9 cellular contexts compared by ENCODE assay signal in the genomic region with DNA sequence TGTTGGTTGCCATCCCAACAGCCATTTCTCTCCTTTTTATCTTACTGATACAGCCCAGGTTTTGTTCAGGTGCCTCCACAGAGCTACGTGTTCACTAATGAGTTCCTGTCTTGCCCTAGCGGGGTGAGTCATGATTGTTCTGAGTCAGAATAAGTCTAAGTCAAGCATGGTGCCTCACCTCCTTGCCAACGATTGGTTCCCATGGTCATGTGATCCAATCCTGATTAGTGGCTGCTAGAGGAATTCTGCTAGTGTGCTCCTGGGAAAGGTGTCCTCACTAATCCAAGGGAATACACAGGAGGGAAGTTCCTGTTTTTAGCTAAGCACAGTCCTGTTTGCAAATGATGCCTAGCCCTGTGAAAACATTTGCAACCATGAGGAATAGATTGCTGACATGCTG.
A peak's percentile ranks its signal among the peaks of the same experiment; 100 is the strongest.
DNase-seq lines count a peak whose midpoint lies in the region; ATAC-seq lines count a peak whose summit lies in the region.
"Had no signal": no experiment of that assay in that cellular context is flagged by ENCODE, and none has a peak within 500 bp of the region (broad histone marks: within the 10 kb centered on the region; RNA-seq: fewer than 3 reads in every experiment).

No MANE protein-coding gene starts in this region.

- H2AFZ ChIP-seq in neuronal stem cell (ENCODE audit: low read length), result peak overlapping the region; percentile 12

- H3K27me3 Mint-ChIP-seq in activated CD4-positive, alpha-beta T cell treated with anti-CD3 and anti-CD28 coated beads, Interleukin-2, amount 10 ng/mL, durations not matched to agents 7 days and 5 days, result peaks cover 4% of the 10 kb centered on the region
- H3K27me3 Mint-ChIP-seq in naive thymus-derived CD4-positive, alpha-beta T cell, result peaks cover 2 to 27% (median 12%) of the 10 kb centered on the region in 5 donors

- no peak overlapping the region for H3K4me2 ChIP-seq in neuronal stem cell (ENCODE audit: insufficient read depth, low read length, poor library complexity, severe bottlenecking)

- peak; percentile 58 for ATAC-seq in HG02798 (IDR thresholded peaks at IDR 0.05; ENCODE audit: poor library complexity, unreplicated experiment)
- no peak for ATAC-seq in naive thymus-derived CD4-positive, alpha-beta T cell

- H2BK12ac ChIP-seq in neuronal stem cell (ENCODE audit: low read length), result no peak overlapping the region

- no peaks in the 10 kb centered on the region; the same call in 1 of the 2 replicates for H3K9me3 ChIP-seq in SJCRH30 (replicated peaks)
- no peaks in the 10 kb centered on the region for H3K9me3 ChIP-seq in neuronal stem cell (replicated peaks in 1 of 2; ENCODE audit: control insufficient read depth in 2 of 2, insufficient read depth in 1 of 2, low read depth in 1 of 2, low read length in 2 of 2)
- no peaks in the 10 kb centered on the region for H3K9me3 ChIP-seq in naive thymus-derived CD4-positive, alpha-beta T cell (ENCODE audit: control insufficient read depth in 2 of 3, low read length in 3 of 3)

- no peak overlapping the region for H3K14ac ChIP-seq in neuronal stem cell (ENCODE audit: low read length)

- H3K4ac ChIP-seq in neuronal stem cell (ENCODE audit: low read length), result no peak overlapping the region

- H2AK5ac ChIP-seq in neuronal stem cell (ENCODE audit: low read depth, low read length), result no peak overlapping the region

- no peaks in the 10 kb centered on the region for H3K36me3 Mint-ChIP-seq in activated CD4-positive, alpha-beta T cell treated with anti-CD3 and anti-CD28 coated beads, Interleukin-2, amount 10 ng/mL, durations not matched to agents 7 days and 5 days (ENCODE audit: low read depth)
- H3K36me3 Mint-ChIP-seq in naive thymus-derived CD4-positive, alpha-beta T cell, result no peaks in the 10 kb centered on the region

- POLR2A ChIA-PET in activated CD4-positive, alpha-beta T cell treated with anti-CD3 and anti-CD28 coated beads, Interleukin-2, amount 10 ng/mL, durations not matched to agents 7 days and 5 days (lab: Charles Lee), result no interaction called here
- POLR2A ChIA-PET in naive thymus-derived CD4-positive, alpha-beta T cell (lab: Charles Lee), result no interaction called here

- no peak overlapping the region for H3K9ac ChIP-seq in neuronal stem cell (ENCODE audit: low read depth, low read length, poor library complexity)

- WGBS in neuronal stem cell (ENCODE audit: extremely low coverage in 2 of 2, insufficient read length in 2 of 2, insufficient replicate concordance in 1 of 2), 2 donors, result no CpG with 5 or more reads among the region's 3 CpGs

- H3K36me3 ChIP-seq in SJCRH30, result no peaks in the 10 kb centered on the region
- H3K36me3 ChIP-seq in neuronal stem cell (replicated peaks in 1 of 2; ENCODE audit: control insufficient read depth in 2 of 2, insufficient read depth in 2 of 2, low read length in 2 of 2), result no peaks in the 10 kb centered on the region
- H3K36me3 ChIP-seq in naive thymus-derived CD4-positive, alpha-beta T cell (ENCODE audit: control insufficient read depth in 2 of 3, insufficient read depth in 3 of 3, low read length in 3 of 3), result no peaks in the 10 kb centered on the region

- no peak overlapping the region for H3K23ac ChIP-seq in neuronal stem cell (ENCODE audit: low read depth, low read length, poor library complexity)

- no peak overlapping the region for H2BK15ac ChIP-seq in neuronal stem cell (ENCODE audit: low read length)

- H3K4me3 Mint-ChIP-seq in activated CD4-positive, alpha-beta T cell treated with anti-CD3 and anti-CD28 coated beads, Interleukin-2, amount 10 ng/mL, durations not matched to agents 7 days and 5 days, result no peak overlapping the region
- no peak overlapping the region for H3K4me3 Mint-ChIP-seq in naive thymus-derived CD4-positive, alpha-beta T cell

- no peak overlapping the region for H4K91ac ChIP-seq in neuronal stem cell (ENCODE audit: low read depth, low read length, poor library complexity)

- no peak overlapping the region for H2BK120ac ChIP-seq in neuronal stem cell (ENCODE audit: low read depth, low read length)

- CTCF ChIA-PET in activated CD4-positive, alpha-beta T cell treated with anti-CD3 and anti-CD28 coated beads, Interleukin-2, amount 10 ng/mL, durations not matched to agents 7 days and 5 days (lab: Charles Lee), result no interaction called here
- CTCF ChIA-PET in naive thymus-derived CD4-positive, alpha-beta T cell (lab: Charles Lee), result interaction anchor here (0.8 kb wide), 1 partner anchor 18 kb away, joined by 3 read pairs; no protein-coding TSS in a partner anchor

- peak; percentile 29 for DNase-seq in activated CD4-positive, alpha-beta T cell treated with anti-CD3 and anti-CD28 coated beads for 48 hours
- DNase-seq in activated CD4-positive, alpha-beta T cell treated with anti-CD3 and anti-CD28 coated beads, Interleukin-2, amount 10 ng/mL, durations not matched to agents 7 days and 5 days, result no peak
- DNase-seq in SJCRH30 (peak; percentile 12 to 14), neuronal stem cell (ENCODE audit: low spot score) (no peak), cardiac septum (ENCODE audit: low spot score) (no peak), SKM-1 treated with dmso at 0.1 percent for 144 hours (lab: John Stamatoyannopoulos, UW; ENCODE audit: unreplicated experiment) (no peak)
- DNase-seq in naive thymus-derived CD4-positive, alpha-beta T cell, result no peak
- DNase-seq: NCI-H446 had no signal

- H3K18ac ChIP-seq in neuronal stem cell (ENCODE audit: low read length), result no peak overlapping the region

- no peak overlapping the region for H3K27ac Mint-ChIP-seq in activated CD4-positive, alpha-beta T cell treated with anti-CD3 and anti-CD28 coated beads, Interleukin-2, amount 10 ng/mL, durations not matched to agents 7 days and 5 days
- H3K27ac Mint-ChIP-seq in naive thymus-derived CD4-positive, alpha-beta T cell, result no peak overlapping the region

- H4K8ac ChIP-seq in neuronal stem cell (ENCODE audit: low read depth, low read length), result no peak overlapping the region

- H3K27me3 ChIP-seq in SJCRH30 (no peaks in the 10 kb centered on the region), neuronal stem cell (ENCODE audit: control insufficient read depth in 3 of 3, insufficient read depth in 3 of 3, low read depth in 1 of 3, low read length in 3 of 3) (no peaks in the 10 kb centered on the region)
- H3K27me3 ChIP-seq in naive thymus-derived CD4-positive, alpha-beta T cell (ENCODE audit: control insufficient read depth in 2 of 2, insufficient read depth in 2 of 2, low read length in 2 of 2), result no peaks in the 10 kb centered on the region

- no peak overlapping the region for H2BK5ac ChIP-seq in neuronal stem cell (ENCODE audit: low read length)

- no peaks in the 10 kb centered on the region for H3K4me1 Mint-ChIP-seq in activated CD4-positive, alpha-beta T cell treated with anti-CD3 and anti-CD28 coated beads, Interleukin-2, amount 10 ng/mL, durations not matched to agents 7 days and 5 days
- H3K4me1 Mint-ChIP-seq in naive thymus-derived CD4-positive, alpha-beta T cell, result no peaks in the 10 kb centered on the region

- H3K4me1 ChIP-seq in SJCRH30 (no peaks in the 10 kb centered on the region), neuronal stem cell (ENCODE audit: control insufficient read depth in 2 of 2, insufficient read depth in 1 of 2, low read depth in 1 of 2, low read length in 2 of 2) (no peaks in the 10 kb centered on the region)
- H3K4me1 ChIP-seq in naive thymus-derived CD4-positive, alpha-beta T cell (ENCODE audit: control insufficient read depth in 2 of 2, insufficient read depth in 2 of 2, low read length in 2 of 2), result no peaks in the 10 kb centered on the region

- no peak overlapping the region for H3K4me3 ChIP-seq in SJCRH30
- no peak overlapping the region for H3K4me3 ChIP-seq in neuronal stem cell (ENCODE audit: low read length in 2 of 2)
- H3K4me3 ChIP-seq in naive thymus-derived CD4-positive, alpha-beta T cell (ENCODE audit: low read length), result no peak overlapping the region

- H3K27ac ChIP-seq in SJCRH30, result no peak overlapping the region
- no peak overlapping the region for H3K27ac ChIP-seq in neuronal stem cell (replicated peaks; ENCODE audit: low read length)
- no peak overlapping the region for H3K27ac ChIP-seq in naive thymus-derived CD4-positive, alpha-beta T cell (ENCODE audit: low read depth, low read length)

- intact Hi-C loops in naive thymus-derived CD4-positive, alpha-beta T cell (cut with micrococcal nuclease), result no loop called here
- intact Hi-C loops in cardiac septum (cut with DNase I), result no loop called here

- no peaks in the 10 kb centered on the region for H3K79me1 ChIP-seq in neuronal stem cell (ENCODE audit: low read depth, low read length)

- H3K9me3 Mint-ChIP-seq in activated CD4-positive, alpha-beta T cell treated with anti-CD3 and anti-CD28 coated beads, Interleukin-2, amount 10 ng/mL, durations not matched to agents 7 days and 5 days, result no peaks in the 10 kb centered on the region
- peaks cover 0 to 6% (median 0%) of the 10 kb centered on the region in 11 donors for H3K9me3 Mint-ChIP-seq in naive thymus-derived CD4-positive, alpha-beta T cell

Comparison
In these comparisons a context has a peak if more than half of its experiments do, and no peak if none do; other contexts are left out.
1. DNase-seq: peak in activated CD4-positive, alpha-beta T cell treated with anti-CD3 and anti-CD28 coated beads for 48 hours (single experiment) and SJCRH30 (2 of 2); none in activated CD4-positive, alpha-beta T cell treated with anti-CD3 and anti-CD28 coated beads, Interleukin-2, amount 10 ng/mL, durations not matched to agents 7 days and 5 days (single experiment), neuronal stem cell (single experiment), naive thymus-derived CD4-positive, alpha-beta T cell (0 of 9), cardiac septum (single experiment) and SKM-1 treated with dmso at 0.1 percent for 144 hours (single experiment).